In genomic region chr4:173051697-173052096, GRCh38 we compare ENCODE assay signal across 1 cellular context.
TF ChIP-seq lines count a peak whose summit lies in the region.

No MANE protein-coding gene starts in this region.

TF ChIP-seq in GM23338, 12 proteins besides CTCF, POLR2A, EP300 and RAD21 (continued from another document):
- TF ChIP-seq REST (IDR thresholded peaks at IDR 0.05; ENCODE audit: unreplicated experiment) (no peak), JUNB (IDR thresholded peaks at IDR 0.05; ENCODE audit: unreplicated experiment) (no peak), ZNF114 (CRISPR knock-in tag; IDR thresholded peaks at IDR 0.05) (no peak), STAT1 (IDR thresholded peaks at IDR 0.05; ENCODE audit: unreplicated experiment) (no peak), NANOG (IDR thresholded peaks at IDR 0.05; ENCODE audit: borderline replicate concordance) (no peak), EZH2 (IDR thresholded peaks at IDR 0.05; ENCODE audit: low read depth, unreplicated experiment) (no peak), EZH2phosphoT487 (IDR thresholded peaks at IDR 0.05; ENCODE audit: unreplicated experiment) (no peak)
